Comparison of ENCODE assay signal across 1 cellular context in genomic region chr13:81142306-81142999, GRCh38.
TF ChIP-seq lines count a peak whose summit lies in the region.

No MANE protein-coding gene starts in this region.

TF ChIP-seq in GM23338, 12 proteins besides CTCF, POLR2A, EP300 and RAD21:
- no peak for TF ChIP-seq ZNF462 (CRISPR knock-in tag; IDR thresholded peaks at IDR 0.05)
- no peak for TF ChIP-seq POLR2AphosphoS5 (IDR thresholded peaks at IDR 0.05; ENCODE audit: low read depth)
- no peak for TF ChIP-seq NANOG (IDR thresholded peaks at IDR 0.05; ENCODE audit: borderline replicate concordance)
- TF ChIP-seq ZNF114 (CRISPR knock-in tag; IDR thresholded peaks at IDR 0.05): no peak
- no peak for TF ChIP-seq REST (IDR thresholded peaks at IDR 0.05; ENCODE audit: unreplicated experiment)
- no peak for TF ChIP-seq ZNF331 (CRISPR knock-in tag; IDR thresholded peaks at IDR 0.05; ENCODE audit: low read depth)
- no peak for TF ChIP-seq EZH2 (IDR thresholded peaks at IDR 0.05; ENCODE audit: low read depth, unreplicated experiment)
TF ChIP-seq in GM23338: peak in this region for 0.
